12 cellular contexts compared by ENCODE assay signal in genomic region chr1:234515411-234515810, GRCh38. TPM values are rescaled to one million over a fixed set of nuclear protein-coding genes. Genes with fewer than 3 reads are reported as not detected.
DNase-seq lines count a peak whose midpoint lies in the region; ATAC-seq and TF ChIP-seq lines count a peak whose summit lies in the region.
"Had no signal": no experiment of that assay in that cellular context is flagged by ENCODE, and none has a peak within 500 bp of the region (broad histone marks: within the 10 kb centered on the region; RNA-seq: fewer than 3 reads in every experiment).

No MANE protein-coding gene starts in this region.

- intact Hi-C loops in dendritic cell treated with granulocyte-macrophage colony-stimulating factor and Interleukin-4, amounts not matched to agents 40 ng/mL and 50 ng/mL, for 4 days (cut with micrococcal nuclease): no loop called here

- CTCF ChIA-PET in AG04450 (lab: Charles Lee): interaction anchor here (1.0 to 1.4 kb wide), 2 partner anchors 16 to 29 kb away, joined by 4 read pairs; no protein-coding TSS in a partner anchor

- H3K27me3 ChIP-seq in AG04450 (ENCODE audit: control insufficient read depth, insufficient read depth, low read length): no peaks in the 10 kb centered on the region

- no peak overlapping the region for H3K4me3 ChIP-seq in AG04450 (ENCODE audit: low read depth, low read length)

- peaks cover 72% of the 10 kb centered on the region for H3K4me1 Mint-ChIP-seq in dendritic cell treated with granulocyte-macrophage colony-stimulating factor and Interleukin-4, amounts not matched to agents 40 ng/mL and 50 ng/mL, for 4 days (ENCODE audit: low read depth)
- H3K4me1 Mint-ChIP-seq in stimulated activated naive CD8-positive, alpha-beta T cell treated with anti-CD3 and anti-CD28 coated beads, Interleukin-15, amount 100 ng/mL, for 72 hours: peaks cover 61% of the 10 kb centered on the region

- peak overlapping the region; percentile 50 for H3K27ac Mint-ChIP-seq in dendritic cell treated with granulocyte-macrophage colony-stimulating factor and Interleukin-4, amounts not matched to agents 40 ng/mL and 50 ng/mL, for 4 days
- H3K27ac Mint-ChIP-seq in stimulated activated naive CD8-positive, alpha-beta T cell treated with anti-CD3 and anti-CD28 coated beads, Interleukin-15, amount 100 ng/mL, for 72 hours: no peak overlapping the region

- H3K9me3 ChIP-seq in AG04450 (ENCODE audit: control insufficient read depth, insufficient read depth, low read length): no peaks in the 10 kb centered on the region

- H3K27me3 Mint-ChIP-seq in dendritic cell treated with granulocyte-macrophage colony-stimulating factor and Interleukin-4, amounts not matched to agents 40 ng/mL and 50 ng/mL, for 4 days: no peaks in the 10 kb centered on the region
- H3K27me3 Mint-ChIP-seq in stimulated activated naive CD8-positive, alpha-beta T cell treated with anti-CD3 and anti-CD28 coated beads, Interleukin-15, amount 100 ng/mL, for 72 hours: peaks cover 6% of the 10 kb centered on the region

- DNase-seq in AG04450 (ENCODE audit: low read depth, low spot score) (no peak), LHCN-M2 (ENCODE audit: low read depth) (peak; percentile 57), myocyte (ENCODE audit: low read depth) (peak; percentile 13), SKM-1 (lab: John Stamatoyannopoulos, UW; ENCODE audit: unreplicated experiment) (no peak), NCI-H187 (lab: John Stamatoyannopoulos, UW) (no peak)
- no peak for DNase-seq in stimulated activated naive CD8-positive, alpha-beta T cell treated with anti-CD3 and anti-CD28 coated beads, Interleukin-15, amount 100 ng/mL, for 72 hours
- DNase-seq: anterior cingulate cortex, COR-L47, left colon, NCI-H524 had no signal

- no peak overlapping the region for H3K4me3 Mint-ChIP-seq in dendritic cell treated with granulocyte-macrophage colony-stimulating factor and Interleukin-4, amounts not matched to agents 40 ng/mL and 50 ng/mL, for 4 days
- no peak overlapping the region for H3K4me3 Mint-ChIP-seq in stimulated activated naive CD8-positive, alpha-beta T cell treated with anti-CD3 and anti-CD28 coated beads, Interleukin-15, amount 100 ng/mL, for 72 hours

- H3K9me3 Mint-ChIP-seq in dendritic cell treated with granulocyte-macrophage colony-stimulating factor and Interleukin-4, amounts not matched to agents 40 ng/mL and 50 ng/mL, for 4 days: no peaks in the 10 kb centered on the region
- no peaks in the 10 kb centered on the region for H3K9me3 Mint-ChIP-seq in stimulated activated naive CD8-positive, alpha-beta T cell treated with anti-CD3 and anti-CD28 coated beads, Interleukin-15, amount 100 ng/mL, for 72 hours

- no peak for TF ChIP-seq CTCF in AG04450 (IDR thresholded peaks at IDR 0.05; ENCODE audit: low read depth, low read length)

- H3K27ac ChIP-seq in AG04450 (ENCODE audit: low read depth, low read length): peak overlapping the region; percentile 22

- no peaks in the 10 kb centered on the region for H3K36me3 Mint-ChIP-seq in dendritic cell treated with granulocyte-macrophage colony-stimulating factor and Interleukin-4, amounts not matched to agents 40 ng/mL and 50 ng/mL, for 4 days (ENCODE audit: low read depth)

- POLR2A ChIA-PET in AG04450 (lab: Yijun Ruan, JAX): no interaction called here

- ATAC-seq in stimulated activated naive CD8-positive, alpha-beta T cell treated with anti-CD3 and anti-CD28 coated beads, Interleukin-15, amount 100 ng/mL, for 72 hours: no peak
- ATAC-seq in HG02840 (IDR thresholded peaks at IDR 0.05; ENCODE audit: low FRiP score, unreplicated experiment): no peak
- ATAC-seq: left colon had no signal

RNA-seq across cellular contexts. Expression of gene TARBP1, which starts 36.4 kb away (rescaled TPM):
- polyA plus RNA-seq in AG04450 (2011; rRNA removed): 19.4 and 22.6 TPM in 2 replicates
- 11.2 and 14.5 TPM in 2 replicates for polyA minus RNA-seq in AG04450 (2011; rRNA and poly(A)+ RNA removed)
- total RNA-seq in LHCN-M2 (2014; rRNA removed): 12.6 and 13.1 TPM in 2 replicates
- 4.2 TPM for polyA plus RNA-seq in LHCN-M2 (2012)
- total RNA-seq in myocyte: 14.5 and 14.8 TPM in 2 replicates
- 13.5 TPM for polyA plus RNA-seq in myocyte (2012)

Comparison
In these comparisons a context has a peak if more than half of its experiments do, and no peak if none do; other contexts are left out.
1. DNase-seq: peak in LHCN-M2 (single experiment) and myocyte (single experiment); none in AG04450 (single experiment), SKM-1 (single experiment), stimulated activated naive CD8-positive, alpha-beta T cell treated with anti-CD3 and anti-CD28 coated beads, Interleukin-15, amount 100 ng/mL, for 72 hours (0 of 2) and NCI-H187 (0 of 2).